Comparison of ENCODE assay signal across 1 cellular context in the genomic region with DNA sequence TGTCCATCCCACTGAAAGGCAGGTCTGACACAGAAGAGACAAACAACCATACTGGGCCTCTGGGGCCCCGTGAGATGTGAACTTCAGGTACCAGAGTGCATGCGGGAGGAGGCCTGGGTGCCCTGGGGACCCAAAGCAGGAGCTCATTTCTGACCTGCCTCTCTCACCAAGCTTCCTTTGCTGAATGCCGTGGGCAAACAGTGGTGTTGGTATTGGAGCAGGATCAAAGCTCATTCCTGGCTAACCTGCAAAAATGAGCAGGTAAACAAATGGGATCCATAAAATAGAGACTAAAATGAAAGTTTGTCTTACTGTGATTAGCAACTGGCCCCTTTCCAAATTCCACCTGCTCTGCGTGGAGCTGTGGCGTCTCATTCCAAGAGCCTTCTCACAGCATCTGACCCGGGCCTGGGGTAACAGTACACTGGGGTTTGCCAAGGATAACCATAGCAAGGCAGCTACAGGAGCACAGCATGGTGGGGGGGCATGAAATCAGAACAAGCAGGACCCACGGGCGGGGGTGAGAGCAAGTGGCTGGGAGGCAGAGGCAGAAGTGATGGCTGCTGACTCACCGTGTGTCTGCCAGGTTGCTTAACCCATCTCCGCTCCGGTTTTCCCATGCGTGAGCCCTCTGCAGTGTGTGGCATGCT.
A peak's percentile ranks its signal among the peaks of the same experiment; 100 is the strongest.
TF ChIP-seq lines count a peak whose summit lies in the region.

No MANE protein-coding gene starts in this region.

TF ChIP-seq in HepG2, 621 proteins besides CTCF, POLR2A, EP300 and RAD21 (continued from another document):
- no peak for TF ChIP-seq SP2 (CRISPR knock-in tag; IDR thresholded peaks at IDR 0.05)
- peak; percentile 87; the same call in 1 of the 2 replicates for TF ChIP-seq PHF21A (CRISPR knock-in tag; IDR thresholded peaks at IDR 0.05)
- TF ChIP-seq, protein P1, sequence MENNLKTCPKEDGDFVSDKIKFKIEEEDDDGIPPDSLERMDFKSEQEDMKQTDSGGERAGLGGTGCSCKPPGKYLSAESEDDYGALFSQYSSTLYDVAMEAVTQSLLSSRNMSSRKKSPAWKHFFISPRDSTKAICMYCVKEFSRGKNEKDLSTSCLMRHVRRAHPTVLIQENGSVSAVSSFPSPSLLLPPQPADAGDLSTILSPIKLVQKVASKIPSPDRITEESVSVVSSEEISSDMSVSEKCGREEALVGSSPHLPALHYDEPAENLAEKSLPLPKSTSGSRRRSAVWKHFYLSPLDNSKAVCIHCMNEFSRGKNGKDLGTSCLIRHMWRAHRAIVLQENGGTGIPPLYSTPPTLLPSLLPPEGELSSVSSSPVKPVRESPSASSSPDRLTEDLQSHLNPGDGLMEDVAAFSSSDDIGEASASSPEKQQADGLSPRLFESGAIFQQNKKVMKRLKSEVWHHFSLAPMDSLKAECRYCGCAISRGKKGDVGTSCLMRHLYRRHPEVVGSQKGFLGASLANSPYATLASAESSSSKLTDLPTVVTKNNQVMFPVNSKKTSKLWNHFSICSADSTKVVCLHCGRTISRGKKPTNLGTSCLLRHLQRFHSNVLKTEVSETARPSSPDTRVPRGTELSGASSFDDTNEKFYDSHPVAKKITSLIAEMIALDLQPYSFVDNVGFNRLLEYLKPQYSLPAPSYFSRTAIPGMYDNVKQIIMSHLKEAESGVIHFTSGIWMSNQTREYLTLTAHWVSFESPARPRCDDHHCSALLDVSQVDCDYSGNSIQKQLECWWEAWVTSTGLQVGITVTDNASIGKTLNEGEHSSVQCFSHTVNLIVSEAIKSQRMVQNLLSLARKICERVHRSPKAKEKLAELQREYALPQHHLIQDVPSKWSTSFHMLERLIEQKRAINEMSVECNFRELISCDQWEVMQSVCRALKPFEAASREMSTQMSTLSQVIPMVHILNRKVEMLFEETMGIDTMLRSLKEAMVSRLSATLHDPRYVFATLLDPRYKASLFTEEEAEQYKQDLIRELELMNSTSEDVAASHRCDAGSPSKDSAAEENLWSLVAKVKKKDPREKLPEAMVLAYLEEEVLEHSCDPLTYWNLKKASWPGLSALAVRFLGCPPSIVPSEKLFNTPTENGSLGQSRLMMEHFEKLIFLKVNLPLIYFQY (CRISPR knock-in tag; IDR thresholded peaks at IDR 0.05; ENCODE audit: borderline replicate concordance): peak; percentile 76; the same call in 1 of the 2 replicates
